Comparison of ENCODE assay signal across 22 cellular contexts in genomic region chr20:55417797-55418196, GRCh38.
A peak's percentile ranks its signal among the peaks of the same experiment; 100 is the strongest.
DNase-seq lines count a peak whose midpoint lies in the region; ATAC-seq, FAIRE-seq and TF ChIP-seq lines count a peak whose summit lies in the region.
"Had no signal": no experiment of that assay in that cellular context is flagged by ENCODE, and none has a peak within 500 bp of the region (broad histone marks: within the 10 kb centered on the region; RNA-seq: fewer than 3 reads in every experiment).

No MANE protein-coding gene starts in this region.

- H3K36me3 Mint-ChIP-seq in astrocyte (ENCODE audit: low read depth, unreplicated experiment) = no peaks in the 10 kb centered on the region
- H3K36me3 Mint-ChIP-seq: IgD-negative memory B cell had no signal

- H3K27ac ChIP-seq in astrocyte (ENCODE audit: low read depth, low read length) = no peak overlapping the region
- H3K27ac ChIP-seq in left lung = no peak overlapping the region
- no peak overlapping the region for H3K27ac ChIP-seq in upper lobe of right lung

- intact Hi-C loops in Right ventricle myocardium inferior (cut with DNase I) = no loop called here
- intact Hi-C loops in Right ventricle myocardium superior (cut with DNase I) = no loop called here
- intact Hi-C loops in left lung (cut with DNase I) = no loop called here
- intact Hi-C loops in upper lobe of right lung (cut with DNase I) = no loop called here

- no peaks in the 10 kb centered on the region for H3K27me3 Mint-ChIP-seq in astrocyte (ENCODE audit: low read depth, unreplicated experiment)
- H3K27me3 Mint-ChIP-seq: B cell, IgD-negative memory B cell had no signal

- no peak overlapping the region for H3K4me2 ChIP-seq in astrocyte (ENCODE audit: low read length)
- H3K4me2 ChIP-seq: GM23338 had no signal

- no peak overlapping the region for H2AFZ ChIP-seq in astrocyte (ENCODE audit: low read depth, low read length)
- H2AFZ ChIP-seq: GM23338 had no signal

- H3K36me3 ChIP-seq in astrocyte (ENCODE audit: insufficient read depth, low read length) (no peaks in the 10 kb centered on the region), left lung (no peaks in the 10 kb centered on the region), upper lobe of right lung (no peaks in the 10 kb centered on the region)

- no peaks in the 10 kb centered on the region for H3K79me2 ChIP-seq in astrocyte (ENCODE audit: insufficient read depth, low read length)

- no peaks in the 10 kb centered on the region for H4K20me1 ChIP-seq in astrocyte (ENCODE audit: insufficient read depth, low read length)

- H3K27me3 ChIP-seq in astrocyte (ENCODE audit: insufficient read depth, low read length) (no peaks in the 10 kb centered on the region), left lung (no peaks in the 10 kb centered on the region), upper lobe of right lung (no peaks in the 10 kb centered on the region)

- no peak overlapping the region for H3K27ac Mint-ChIP-seq in astrocyte (ENCODE audit: unreplicated experiment)
- H3K27ac Mint-ChIP-seq: B cell, GM23338, IgD-negative memory B cell had no signal

- H3K4me3 Mint-ChIP-seq in astrocyte (ENCODE audit: unreplicated experiment) = no peak overlapping the region
- H3K4me3 Mint-ChIP-seq: B cell, GM23338, IgD-negative memory B cell had no signal

- no peaks in the 10 kb centered on the region for H3K9me3 Mint-ChIP-seq in astrocyte (ENCODE audit: unreplicated experiment)

- peak; percentile 60 for ATAC-seq in Right ventricle myocardium inferior
- ATAC-seq in Right ventricle myocardium superior (ENCODE audit: poor library complexity) = no peak
- ATAC-seq in left lung = peak; percentile 45
- ATAC-seq in upper lobe of right lung = peak; percentile 31
- ATAC-seq in GM21576 (IDR thresholded peaks at IDR 0.05; ENCODE audit: unreplicated experiment) = no peak
- ATAC-seq: GM23338 had no signal

- H3K4me3 ChIP-seq in astrocyte (ENCODE audit: insufficient read depth, low read depth, low read length) (no peak overlapping the region), left lung (no peak overlapping the region), upper lobe of right lung (no peak overlapping the region)
- H3K4me3 ChIP-seq: GM23338 had no signal

- no peaks in the 10 kb centered on the region for H3K4me1 Mint-ChIP-seq in astrocyte (ENCODE audit: low read depth, unreplicated experiment)
- H3K4me1 Mint-ChIP-seq: B cell, GM23338, IgD-negative memory B cell had no signal

- H3K4me1 ChIP-seq in astrocyte (ENCODE audit: insufficient read depth, low read length) (no peaks in the 10 kb centered on the region), left lung (peaks cover 3 to 4% of the 10 kb centered on the region in 2 donors), upper lobe of right lung (no peaks in the 10 kb centered on the region)

- FAIRE-seq in astrocyte (lab: Jason Lieb, UNC) = no peak
- FAIRE-seq: G401.6, HTR-8/SVneo had no signal

- DNase-seq in Right ventricle myocardium inferior (ENCODE audit: missing footprints) (no peak), Right ventricle myocardium superior (no peak), astrocyte (ENCODE audit: low read depth) (peak; percentile 15), left lung (no peak), upper lobe of right lung (no peak), GOT3 (lab: John Stamatoyannopoulos, UW) (no peak), GM19238 (ENCODE audit: insufficient read length, low spot score) (no peak)
- DNase-seq: 8988T, COR-L47, DMS 273 treated with DMSO at 0.1 percent for 48 hours, Karpas-422, MM.1S, NCI-H1092, NCI-H2081, NCI-H2171 treated with DMSO at 0.1 percent for 48 hours, SHP77 treated with DMSO at 0.1 percent for 48 hours had no signal

- no peak overlapping the region for H3K9ac ChIP-seq in astrocyte (ENCODE audit: low read length)

- TF ChIP-seq CTCF in astrocyte (IDR thresholded peaks at IDR 0.05; ENCODE audit: insufficient read depth, low read depth, low read length) = no peak
- TF ChIP-seq CTCF in left lung (IDR thresholded peaks at IDR 0.05) = no peak
- TF ChIP-seq CTCF in upper lobe of right lung (IDR thresholded peaks at IDR 0.05) = no peak

- no peaks in the 10 kb centered on the region for H3K9me3 ChIP-seq in astrocyte (ENCODE audit: insufficient read depth, low read depth, low read length)
- H3K9me3 ChIP-seq in left lung = no peaks in the 10 kb centered on the region
- H3K9me3 ChIP-seq in upper lobe of right lung = no peaks in the 10 kb centered on the region

Comparison
In these comparisons a context has a peak if more than half of its experiments do, and no peak if none do; other contexts are left out.
1. ATAC-seq: peak in Right ventricle myocardium inferior (single experiment), left lung (single experiment) and upper lobe of right lung (single experiment); none in Right ventricle myocardium superior (single experiment) and GM21576 (single experiment).